29 cellular contexts compared by ENCODE assay signal in genomic region chr5:117829646-117830045, GRCh38.
"Had no signal": no experiment of that assay in that cellular context is flagged by ENCODE, and none has a peak within 500 bp of the region (broad histone marks: within the 10 kb centered on the region; RNA-seq: fewer than 3 reads in every experiment).

No MANE protein-coding gene starts in this region.

- H3K4me3 Mint-ChIP-seq: activated B cell treated with CpG ODN at 0.5 μM for 24 hours; activated CD8-positive, alpha-beta memory T cell treated with anti-CD3 and anti-CD28 coated beads, Interleukin-2, amount 10 ng/mL, durations not matched to agents 7 days and 5 days; activated CD8-positive, alpha-beta T cell treated with anti-CD3 and anti-CD28 coated beads for 36 hours; activated naive CD4-positive, alpha-beta T cell treated with anti-CD3 and anti-CD28 coated beads, Interleukin-2, amount 50 U/mL, for 24 hours; activated naive CD8-positive, alpha-beta T cell treated with anti-CD3 and anti-CD28 coated beads, Interleukin-2, amount 50 U/mL, for 24 hours; nephron; stimulated activated effector memory CD8-positive, alpha-beta T cell treated with anti-CD3 and anti-CD28 coated beads, Interleukin-12 subunit alpha, Interleukin-12 subunit beta, amount 100 ng/mL, for 72 hours; stimulated activated naive CD8-positive, alpha-beta T cell treated with anti-CD3 and anti-CD28 coated beads, Interleukin-15, Interleukin-2, amounts not matched to agents 100 ng/mL and 50 ng/mL, for 24 hours had no signal

- H3K36me3 ChIP-seq: heart right ventricle, pancreas, prostate gland, thoracic aorta, uterus had no signal

- H3K27ac Mint-ChIP-seq: activated B cell treated with CpG ODN at 0.5 μM for 24 hours; activated CD8-positive, alpha-beta memory T cell treated with anti-CD3 and anti-CD28 coated beads, Interleukin-2, amount 10 ng/mL, durations not matched to agents 7 days and 5 days; activated CD8-positive, alpha-beta T cell treated with anti-CD3 and anti-CD28 coated beads for 36 hours; activated naive CD4-positive, alpha-beta T cell treated with anti-CD3 and anti-CD28 coated beads, Interleukin-2, amount 50 U/mL, for 24 hours; activated naive CD8-positive, alpha-beta T cell treated with anti-CD3 and anti-CD28 coated beads, Interleukin-2, amount 50 U/mL, for 24 hours; activated T-helper 2 cell treated with anti-CD3 and anti-CD28 coated beads, Interferon-gamma antibody, Interleukin-2, Interleukin-4, amounts not matched to agents 10 μg/mL and 5 μg/mL and 100 μg/mL, durations not matched to agents 14 hours and 24 hours and 36 hours; nephron; stimulated activated effector memory CD8-positive, alpha-beta T cell treated with anti-CD3 and anti-CD28 coated beads, Interleukin-12 subunit alpha, Interleukin-12 subunit beta, amount 100 ng/mL, for 72 hours; stimulated activated naive CD8-positive, alpha-beta T cell treated with anti-CD3 and anti-CD28 coated beads, Interleukin-15, Interleukin-2, amounts not matched to agents 100 ng/mL and 50 ng/mL, for 24 hours had no signal

- H3K36me3 Mint-ChIP-seq: activated CD8-positive, alpha-beta memory T cell treated with anti-CD3 and anti-CD28 coated beads, Interleukin-2, amount 10 ng/mL, durations not matched to agents 7 days and 5 days; activated naive CD4-positive, alpha-beta T cell treated with anti-CD3 and anti-CD28 coated beads, Interleukin-2, amount 50 U/mL, for 24 hours; stimulated activated effector memory CD8-positive, alpha-beta T cell treated with anti-CD3 and anti-CD28 coated beads, Interleukin-12 subunit alpha, Interleukin-12 subunit beta, amount 100 ng/mL, for 72 hours had no signal

- DNase-seq: activated B cell treated with CpG ODN at 0.5 μM for 24 hours; activated CD4-positive, alpha-beta T cell treated with anti-CD3 and anti-CD28 coated beads, Interleukin-2, amount 50 U/mL, for 1 hour; activated CD8-positive, alpha-beta memory T cell treated with anti-CD3 and anti-CD28 coated beads, Interleukin-2, amount 10 ng/mL, durations not matched to agents 7 days and 5 days; activated CD8-positive, alpha-beta T cell treated with anti-CD3 and anti-CD28 coated beads for 36 hours; activated naive CD8-positive, alpha-beta T cell treated with anti-CD3 and anti-CD28 coated beads, Interleukin-2, amount 50 U/mL, for 24 hours; activated T-cell treated with anti-CD3 and anti-CD28 coated beads, Interleukin-2, amount 50 U/mL, for 48 hours; amygdala; cortex of kidney; foreskin keratinocyte; heart right ventricle; left ventricle myocardium superior; nucleus accumbens; retina; stimulated activated CD4-positive, alpha-beta T cell treated with anti-CD3 and anti-CD28 coated beads, Interleukin-12 subunit alpha, Interleukin-12 subunit beta, amount 100 ng/mL, for 4 hours; stimulated activated CD4-positive, alpha-beta T cell treated with anti-CD3 and anti-CD28 coated beads, Interleukin-4, amount 100 ng/mL, for 1 hour; T1000; trophoblast cell; uterus had no signal

- H3K4me1 Mint-ChIP-seq: activated B cell treated with CpG ODN at 0.5 μM for 24 hours; activated CD8-positive, alpha-beta memory T cell treated with anti-CD3 and anti-CD28 coated beads, Interleukin-2, amount 10 ng/mL, durations not matched to agents 7 days and 5 days; activated naive CD4-positive, alpha-beta T cell treated with anti-CD3 and anti-CD28 coated beads, Interleukin-2, amount 50 U/mL, for 24 hours; activated naive CD8-positive, alpha-beta T cell treated with anti-CD3 and anti-CD28 coated beads, Interleukin-2, amount 50 U/mL, for 24 hours; nephron; stimulated activated effector memory CD8-positive, alpha-beta T cell treated with anti-CD3 and anti-CD28 coated beads, Interleukin-12 subunit alpha, Interleukin-12 subunit beta, amount 100 ng/mL, for 72 hours had no signal

- ATAC-seq: activated CD8-positive, alpha-beta memory T cell treated with anti-CD3 and anti-CD28 coated beads, Interleukin-2, amount 10 ng/mL, durations not matched to agents 7 days and 5 days; activated CD8-positive, alpha-beta T cell treated with anti-CD3 and anti-CD28 coated beads for 36 hours; activated naive CD8-positive, alpha-beta T cell treated with anti-CD3 and anti-CD28 coated beads, Interleukin-2, amount 50 U/mL, for 24 hours; esophagus mucosa; foreskin keratinocyte; heart right ventricle; left ventricle myocardium superior; pancreas; sciatic nerve; stimulated activated effector memory CD8-positive, alpha-beta T cell treated with anti-CD3 and anti-CD28 coated beads, Interleukin-12 subunit alpha, Interleukin-12 subunit beta, amount 100 ng/mL, for 72 hours had no signal

- H3K27me3 ChIP-seq: foreskin keratinocyte, heart right ventricle, pancreas, uterus had no signal

- H3K27me3 Mint-ChIP-seq: activated B cell treated with CpG ODN at 0.5 μM for 24 hours; activated CD8-positive, alpha-beta memory T cell treated with anti-CD3 and anti-CD28 coated beads, Interleukin-2, amount 10 ng/mL, durations not matched to agents 7 days and 5 days; activated CD8-positive, alpha-beta T cell treated with anti-CD3 and anti-CD28 coated beads for 36 hours; activated naive CD4-positive, alpha-beta T cell treated with anti-CD3 and anti-CD28 coated beads, Interleukin-2, amount 50 U/mL, for 24 hours; activated naive CD8-positive, alpha-beta T cell treated with anti-CD3 and anti-CD28 coated beads, Interleukin-2, amount 50 U/mL, for 24 hours; stimulated activated naive CD8-positive, alpha-beta T cell treated with anti-CD3 and anti-CD28 coated beads, Interleukin-15, Interleukin-2, amounts not matched to agents 100 ng/mL and 50 ng/mL, for 24 hours had no signal

- H3K4me1 ChIP-seq: foreskin keratinocyte, heart right ventricle, pancreas, prostate gland, uterus had no signal

- H3K9me3 ChIP-seq: pancreas, prostate gland, thoracic aorta, uterus had no signal

- H3K4me3 ChIP-seq: heart right ventricle, pancreas, prostate gland, skin epidermis, thoracic aorta, uterus had no signal

- H3K27ac ChIP-seq: foreskin keratinocyte, heart right ventricle, pancreas, prostate gland, skin epidermis, thoracic aorta, uterus had no signal
